ENCODE assay signal across 8 cellular contexts in genomic region chr2:234497592-234498023, GRCh38. TPM values are rescaled to one million over a fixed set of nuclear protein-coding genes. Genes with fewer than 3 reads are reported as not detected.
DNase-seq lines count a peak whose midpoint lies in the region; ATAC-seq and TF ChIP-seq lines count a peak whose summit lies in the region.

No MANE protein-coding gene starts in this region.

- H3K27ac Mint-ChIP-seq in nephron, result peak overlapping the region in 2 of 3 experiments; percentile 0 to 5

- peaks cover 37% of the 10 kb centered on the region for H3K27me3 Mint-ChIP-seq in nephron (ENCODE audit: low read depth)

- no peaks in the 10 kb centered on the region for H3K36me3 Mint-ChIP-seq in nephron (ENCODE audit: low read depth)

- H3K4me3 Mint-ChIP-seq in nephron, result peak overlapping the region; percentile 66 to 83 (median 68)

- intact Hi-C loops in dorsolateral prefrontal cortex (cut with DNase I), result loop anchor here (5.0 to 10.0 kb wide), 2 partner anchors 210 to 213 kb away; no protein-coding TSS in a partner anchor

- H3K9me3 ChIP-seq in NT2/D1 (ENCODE audit: insufficient read depth, low read length), result no peaks in the 10 kb centered on the region

- H3K4me3 ChIP-seq in BJ (ENCODE audit: low read depth, low read length), result peak overlapping the region; percentile 40
- H3K4me3 ChIP-seq in NT2/D1 (ENCODE audit: insufficient read length, low read depth), result peak overlapping the region; percentile 55
- H3K4me3 ChIP-seq in dorsolateral prefrontal cortex, result peak overlapping the region in 56 of 59 donors; percentile 28 to 81 (median 62)

- no peaks in the 10 kb centered on the region for H3K36me3 ChIP-seq in BJ (ENCODE audit: control insufficient read depth, insufficient read depth, low read length)
- peaks cover 32% of the 10 kb centered on the region for H3K36me3 ChIP-seq in NT2/D1 (ENCODE audit: insufficient read depth, insufficient read length, low read length)

- peak overlapping the region; percentile 85 for H3K9ac ChIP-seq in NT2/D1 (ENCODE audit: insufficient read length, low read depth)

- CTCF ChIA-PET in BJ (lab: Yijun Ruan, JAX), result interaction anchor here (0.6 to 3.9 kb wide), 5 partner anchors 124 to 619 kb away, joined by 3 to 20 read pairs (median 4); no protein-coding TSS in a partner anchor

- ATAC-seq in GM18502 (IDR thresholded peaks at IDR 0.05; ENCODE audit: poor library complexity, unreplicated experiment), result no peak

- H3K27ac ChIP-seq in dorsolateral prefrontal cortex, result peak overlapping the region in 45 of 59 donors; percentile 26 to 90 (median 75)

- H3K27me3 ChIP-seq in BJ (ENCODE audit: control insufficient read depth, insufficient read depth, low read length) (no peaks in the 10 kb centered on the region), NT2/D1 (ENCODE audit: insufficient read depth, insufficient read length) (peaks cover 20% of the 10 kb centered on the region), dorsolateral prefrontal cortex (peaks cover 0 to 5% (median 0%) of the 10 kb centered on the region in 45 donors)

- POLR2A ChIA-PET in BJ (lab: Charles Lee), result no interaction called here

- DNase-seq in BJ (ENCODE audit: low read depth) (no peak), NT2/D1 (ENCODE audit: low read depth, low spot score) (no peak), dorsolateral prefrontal cortex (no peak), 8988T (no peak), NCI-H2227 (lab: John Stamatoyannopoulos, UW; ENCODE audit: unreplicated experiment) (no peak), AML-193 (lab: John Stamatoyannopoulos, UW) (no peak)

- no peaks in the 10 kb centered on the region for H3K9me3 Mint-ChIP-seq in nephron

- peaks cover 1% of the 10 kb centered on the region for H3K4me1 ChIP-seq in NT2/D1 (ENCODE audit: insufficient read depth, insufficient read length)

- peaks cover 31% of the 10 kb centered on the region for H3K4me1 Mint-ChIP-seq in nephron

- TF ChIP-seq CTCF in BJ (IDR thresholded peaks at IDR 0.05; ENCODE audit: insufficient read depth, low read depth, low read length) (no peak), dorsolateral prefrontal cortex (IDR thresholded peaks at IDR 0.05 in 54 of 56, conservative IDR thresholded peaks at IDR 0.05 in 2 of 56; ENCODE audit: low read depth in 1 of 56, partially characterized antibody in 56 of 56) (no peak), nephron (IDR thresholded peaks at IDR 0.05; ENCODE audit: unreplicated experiment in 3 of 3) (no peak)

RNA-seq across cellular contexts. Expression of gene ARL4C, which starts 0.7 kb away (rescaled TPM):
- 1.6 and 2.1 TPM in 2 replicates for polyA plus RNA-seq in BJ (2011; rRNA removed)
- 1.7 and 2.0 TPM in 2 replicates for polyA minus RNA-seq in BJ (2011; rRNA and poly(A)+ RNA removed)
- 10 to 100 TPM; 11.0 to 65.3 (median 37.1) TPM for total RNA-seq in dorsolateral prefrontal cortex
